ENCODE assay signal across 13 cellular contexts in genomic region chr11:13189561-13190435, GRCh38.
"Had no signal": no experiment of that assay in that cellular context is flagged by ENCODE, and none has a peak within 500 bp of the region (broad histone marks: within the 10 kb centered on the region; RNA-seq: fewer than 3 reads in every experiment).

No MANE protein-coding gene starts in this region.

- DNase-seq: activated CD4-positive, alpha-beta memory T cell treated with anti-CD3 and anti-CD28 coated beads, Interleukin-2, amount 10 ng/mL, durations not matched to agents 7 days and 5 days; activated naive CD4-positive, alpha-beta T cell treated with anti-CD3 and anti-CD28 coated beads, Interleukin-2, amount 10 ng/mL, durations not matched to agents 7 days and 5 days; activated T-cell treated with anti-CD3 and anti-CD28 coated beads, Interleukin-2, amount 50 U/mL, for 24 hours; brain microvascular endothelial cell; effector memory CD8-positive, alpha-beta T cell; nucleus accumbens; stimulated activated CD4-positive, alpha-beta T cell treated with anti-CD3 and anti-CD28 coated beads, Interleukin-12 subunit alpha, Interleukin-12 subunit beta, amount 100 ng/mL, for 4 hours; stimulated activated CD4-positive, alpha-beta T cell treated with anti-CD3 and anti-CD28 coated beads, Interleukin-2, amount 100 ng/mL, for 24 hours; T-helper 17 cell; tibial artery; uterus; WERI-Rb-1 had no signal

- H3K36me3 ChIP-seq: brain microvascular endothelial cell, tibial artery, uterus, WERI-Rb-1 had no signal

- H3K4me1 ChIP-seq: tibial artery, uterus had no signal

- H3K27me3 ChIP-seq: brain microvascular endothelial cell, uterus had no signal

- ATAC-seq: effector memory CD8-positive, alpha-beta T cell; stimulated activated effector memory CD8-positive, alpha-beta T cell treated with anti-CD3 and anti-CD28 coated beads, Interleukin-12 subunit alpha, Interleukin-12 subunit beta, amount 100 ng/mL, for 72 hours; T-helper 17 cell had no signal

- H3K4me3 ChIP-seq: tibial artery, uterus had no signal

- H3K27ac ChIP-seq: brain microvascular endothelial cell, tibial artery, uterus, WERI-Rb-1 had no signal
